Comparison of ENCODE assay signal across 21 cellular contexts in genomic region chr17:12536472-12536871, GRCh38.
A peak's percentile ranks its signal among the peaks of the same experiment; 100 is the strongest.
DNase-seq lines count a peak whose midpoint lies in the region; TF ChIP-seq lines count a peak whose summit lies in the region.
"Had no signal": no experiment of that assay in that cellular context is flagged by ENCODE, and none has a peak within 500 bp of the region (broad histone marks: within the 10 kb centered on the region; RNA-seq: fewer than 3 reads in every experiment).

No MANE protein-coding gene starts in this region.

- H3K9me2 ChIP-seq in SK-N-SH = no peaks in the 10 kb centered on the region

- H3K4me2 ChIP-seq in SK-N-SH = no peak overlapping the region
- H3K4me2 ChIP-seq: BLaER1 had no signal

- H3K9me3 ChIP-seq in adipocyte (ENCODE audit: control insufficient read depth, low read length) (no peaks in the 10 kb centered on the region), muscle layer of colon (ENCODE audit: low read length) (no peaks in the 10 kb centered on the region), SK-N-SH (no peaks in the 10 kb centered on the region)
- H3K9me3 ChIP-seq: BLaER1 had no signal

- TF ChIP-seq EP300 in SK-N-SH (IDR thresholded peaks at IDR 0.05; ENCODE audit: borderline replicate concordance in 1 of 2, low read depth in 1 of 2, low read length in 1 of 2) = no peak

- no peak for TF ChIP-seq CTCF in SK-N-SH (IDR thresholded peaks at IDR 0.05)

- POLR2A ChIA-PET in SK-N-SH (lab: Yijun Ruan, JAX) = no interaction called here

- H3K4me1 ChIP-seq in adipocyte (ENCODE audit: control insufficient read depth, insufficient read depth, low read length) (no peaks in the 10 kb centered on the region), muscle layer of colon (ENCODE audit: insufficient read depth, low read length) (peaks cover 6% of the 10 kb centered on the region), SK-N-SH (ENCODE audit: control insufficient read depth in 1 of 2, insufficient read depth in 2 of 2, low read depth in 1 of 2, low read length in 1 of 2) (no peaks in the 10 kb centered on the region)
- H3K4me1 ChIP-seq: BLaER1 had no signal

- H3K27ac ChIP-seq in muscle layer of colon (ENCODE audit: low read depth, low read length) = peak overlapping the region; percentile 12
- no peak overlapping the region for H3K27ac ChIP-seq in SK-N-SH (ENCODE audit: low read depth in 2 of 2, low read length in 1 of 2)
- H3K27ac ChIP-seq: BLaER1 had no signal

- H3K4me3 ChIP-seq in adipocyte (ENCODE audit: low read length) = no peak overlapping the region
- no peak overlapping the region for H3K4me3 ChIP-seq in muscle layer of colon (ENCODE audit: low read depth in 1 of 2, low read length in 2 of 2)
- H3K4me3 ChIP-seq in SK-N-SH (ENCODE audit: low read depth in 2 of 2, low read length in 1 of 2) = no peak overlapping the region
- H3K4me3 ChIP-seq: BLaER1 had no signal

- no peak overlapping the region for H2AFZ ChIP-seq in SK-N-SH (ENCODE audit: low read depth)

- CTCF ChIA-PET in SK-N-SH (lab: Yijun Ruan, JAX) = interaction anchor here (1.8 kb wide), 1 partner anchor 9 kb away, joined by 4 read pairs; no protein-coding TSS in a partner anchor

- H3K36me3 ChIP-seq in adipocyte (ENCODE audit: control insufficient read depth, insufficient read depth, low read length, severe bottlenecking) (no peaks in the 10 kb centered on the region), muscle layer of colon (ENCODE audit: insufficient read depth, low read length) (no peaks in the 10 kb centered on the region), SK-N-SH (replicated peaks in 1 of 2; ENCODE audit: control insufficient read depth in 1 of 2, insufficient read depth in 2 of 2, low read length in 1 of 2) (no peaks in the 10 kb centered on the region)
- H3K36me3 ChIP-seq: BLaER1 had no signal

- TF ChIP-seq RAD21 in SK-N-SH (IDR thresholded peaks at IDR 0.05; ENCODE audit: low read length) = no peak

- peak; percentile 74 for DNase-seq in EH (ENCODE audit: low read depth)
- DNase-seq in adipocyte (ENCODE audit: low read depth) = peak; percentile 40
- DNase-seq in fibroblast of peridontal ligament (ENCODE audit: extremely low read depth) = peak; percentile 8
- no peak for DNase-seq in DMS114 treated with DMSO at 0.1 percent for 48 hours (lab: John Stamatoyannopoulos, UW; ENCODE audit: unreplicated experiment)
- DNase-seq in NCI-H146 (lab: John Stamatoyannopoulos, UW) = no peak
- DNase-seq in NAMALWA (ENCODE audit: low spot score) = no peak
- DNase-seq in SK-N-SH = no peak
- DNase-seq: 8988T; CD8-positive, alpha-beta T cell; DMS79 treated with DMSO at 0.1 percent for 48 hours; GF-D8; H7; MV-4-11; NCI-H1417 treated with DMSO at 0.1 percent for 48 hours; NCI-H2029; NCI-H2171 treated with DMSO at 0.1 percent for 48 hours; NCI-H446 treated with DMSO at 0.1 percent for 48 hours; NK-92 treated with Interleukin-12 subunit alpha and Interleukin-12 subunit beta, amount 100 ng/mL, for 24 hours; SHP77 treated with DMSO at 0.1 percent for 48 hours had no signal

- no peaks in the 10 kb centered on the region for H4K20me1 ChIP-seq in SK-N-SH (ENCODE audit: insufficient read depth)
- H4K20me1 ChIP-seq: BLaER1 had no signal

- no peak overlapping the region for H3K9ac ChIP-seq in adipocyte (ENCODE audit: low read length)
- no peak overlapping the region for H3K9ac ChIP-seq in muscle layer of colon (ENCODE audit: low read length)
- no peak overlapping the region for H3K9ac ChIP-seq in SK-N-SH
- H3K9ac ChIP-seq: BLaER1 had no signal

- H3K79me2 ChIP-seq in SK-N-SH (ENCODE audit: insufficient read depth) = no peaks in the 10 kb centered on the region

- no peaks in the 10 kb centered on the region for H3F3A ChIP-seq in SK-N-SH (replicated peaks; ENCODE audit: insufficient read depth)

- 18% methylated on average over 1 of the region's 1 CpG for WGBS in SK-N-SH (ENCODE audit: low lambda C conversion rate)

- H3K27me3 ChIP-seq in adipocyte (replicated peaks; ENCODE audit: control insufficient read depth, insufficient read depth, low read length) = no peaks in the 10 kb centered on the region
- no peaks in the 10 kb centered on the region for H3K27me3 ChIP-seq in muscle layer of colon (ENCODE audit: control insufficient read depth in 1 of 2, insufficient read depth in 2 of 2, low read length in 2 of 2)
- no peaks in the 10 kb centered on the region for H3K27me3 ChIP-seq in SK-N-SH (ENCODE audit: insufficient read depth)
- H3K27me3 ChIP-seq: BLaER1 had no signal

TF ChIP-seq in SK-N-SH, 30 proteins besides CTCF, POLR2A, EP300 and RAD21:
- TF ChIP-seq SIN3A (IDR thresholded peaks at IDR 0.05; ENCODE audit: borderline replicate concordance, low read depth, low read length) (no peak), MXI1 (IDR thresholded peaks at IDR 0.05; ENCODE audit: low read depth, low read length) (no peak), RCOR1 (IDR thresholded peaks at IDR 0.05; ENCODE audit: low read length) (no peak), USF2 (IDR thresholded peaks at IDR 0.05; ENCODE audit: borderline replicate concordance, low read depth, low read length) (no peak), ZBTB33 (IDR thresholded peaks at IDR 0.05; ENCODE audit: borderline replicate concordance, low read depth) (no peak), POLR2AphosphoS5 (IDR thresholded peaks at IDR 0.05; ENCODE audit: low read depth, low read length) (no peak), TEAD4 (IDR thresholded peaks at IDR 0.05; ENCODE audit: borderline replicate concordance, insufficient read depth) (no peak), JUND (IDR thresholded peaks at IDR 0.05) (no peak), IRF3 (IDR thresholded peaks at IDR 0.05; ENCODE audit: low read depth, low read length) (no peak), RXRA (IDR thresholded peaks at IDR 0.05; ENCODE audit: borderline replicate concordance, low read depth) (no peak), TCF12 (IDR thresholded peaks at IDR 0.05) (no peak), FOSL2 (IDR thresholded peaks at IDR 0.05; ENCODE audit: borderline replicate concordance, low read depth) (no peak), PBX3 (IDR thresholded peaks at IDR 0.05) (no peak), NRF1 (IDR thresholded peaks at IDR 0.05; ENCODE audit: low read depth, low read length) (no peak), ELF1 (IDR thresholded peaks at IDR 0.05) (no peak), FOXM1 (IDR thresholded peaks at IDR 0.05; ENCODE audit: low read depth) (no peak), NFIC (IDR thresholded peaks at IDR 0.05; ENCODE audit: borderline replicate concordance) (no peak), EZH2phosphoT487 (IDR thresholded peaks at IDR 0.05; ENCODE audit: borderline replicate concordance, low read depth) (no peak), MEF2A (IDR thresholded peaks at IDR 0.05; ENCODE audit: borderline replicate concordance, low read depth) (no peak)

Comparison
In these comparisons a context has a peak if more than half of its experiments do, and no peak if none do; other contexts are left out.
1. DNase-seq: peak in EH (single experiment), adipocyte (single experiment) and fibroblast of peridontal ligament (single experiment); none in DMS114 treated with DMSO at 0.1 percent for 48 hours (single experiment), NCI-H146 (single experiment), NAMALWA (single experiment) and SK-N-SH (single experiment).